ENCODE assay signal across 16 cellular contexts in the genomic region with DNA sequence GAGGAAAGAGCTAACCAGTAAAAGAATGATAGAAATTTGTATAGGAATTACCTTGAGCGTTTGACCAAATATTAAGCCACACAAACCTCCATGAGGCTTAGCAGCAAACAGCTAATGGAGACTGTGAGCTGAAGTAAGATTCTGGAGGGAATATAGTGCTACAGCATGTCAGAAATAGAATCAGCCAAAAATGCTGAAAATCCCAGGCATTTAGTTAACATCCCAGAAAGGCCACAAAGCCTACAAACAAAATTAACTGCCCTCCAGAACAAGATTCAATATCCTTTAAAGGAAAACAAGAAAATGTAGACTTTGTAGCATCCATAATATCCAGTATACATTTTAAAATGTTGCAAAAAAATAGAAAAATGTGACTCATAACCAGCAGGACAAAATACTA.
DNase-seq lines count a peak whose midpoint lies in the region; ATAC-seq and TF ChIP-seq lines count a peak whose summit lies in the region.
"Had no signal": no experiment of that assay in that cellular context is flagged by ENCODE, and none has a peak within 500 bp of the region (broad histone marks: within the 10 kb centered on the region; RNA-seq: fewer than 3 reads in every experiment).

No MANE protein-coding gene starts in this region.

- H3K4me3 ChIP-seq in AG04449 (ENCODE audit: low read depth, low read length) (no peak overlapping the region), smooth muscle cell (no peak overlapping the region)

- no peak overlapping the region for H3K27ac ChIP-seq in smooth muscle cell (ENCODE audit: low read depth)
- H3K27ac ChIP-seq: C4-2B, HL-60 had no signal

- H3K27me3 ChIP-seq in smooth muscle cell (ENCODE audit: low read depth): no peaks in the 10 kb centered on the region

- no peaks in the 10 kb centered on the region for H3F3A ChIP-seq in smooth muscle cell (ENCODE audit: low read depth)

- DNase-seq in AG04449 (ENCODE audit: low read depth, low spot score) (peak; percentile 23), EH (ENCODE audit: low read depth) (peak; percentile 65), dedifferentiated amniotic fluid mesenchymal stem cell (ENCODE audit: extremely low spot score) (peak; percentile 22), smooth muscle cell (lab: John Stamatoyannopoulos, UW; ENCODE audit: unreplicated experiment) (no peak), cardiac septum (ENCODE audit: low spot score) (no peak), activated T-cell treated with anti-CD3 and anti-CD28 coated beads for 4 hours (no peak)
- DNase-seq: 8988T; AML-193; Caco-2; CD4-positive, alpha-beta T cell; GDM1; GOT3; H7 had no signal

- H3K79me2 ChIP-seq in smooth muscle cell (ENCODE audit: low read depth): no peaks in the 10 kb centered on the region

- intact Hi-C loops in cardiac septum (cut with DNase I): no loop called here

- no peaks in the 10 kb centered on the region for H4K20me1 ChIP-seq in smooth muscle cell (ENCODE audit: low read depth)

- 71% methylated on average over 1 of the region's 1 CpG for WGBS in smooth muscle cell (ENCODE audit: low lambda C conversion rate)

- POLR2A ChIA-PET in AG04449 (lab: Yijun Ruan, JAX): no interaction called here

- no peak for TF ChIP-seq CTCF in AG04449 (IDR thresholded peaks at IDR 0.05; ENCODE audit: insufficient read depth, low read length, missing control alignments)
- TF ChIP-seq CTCF in smooth muscle cell (IDR thresholded peaks at IDR 0.05; ENCODE audit: borderline replicate concordance, insufficient read depth, poor library complexity, severe bottlenecking): no peak

- no peak for ATAC-seq in GM18861 (IDR thresholded peaks at IDR 0.05; ENCODE audit: unreplicated experiment)

- CTCF ChIA-PET in AG04449 (lab: Yijun Ruan, JAX): no interaction called here

- peak overlapping the region; percentile 9 for H3K4me2 ChIP-seq in smooth muscle cell

- H3K36me3 ChIP-seq in smooth muscle cell (ENCODE audit: low read depth): no peaks in the 10 kb centered on the region

- no peaks in the 10 kb centered on the region for H3K4me1 ChIP-seq in smooth muscle cell (ENCODE audit: low read depth)
- H3K4me1 ChIP-seq: Caco-2 had no signal

- no peak overlapping the region for H2AFZ ChIP-seq in smooth muscle cell (ENCODE audit: low read depth)

- H3K9ac ChIP-seq in smooth muscle cell (ENCODE audit: low read depth): no peak overlapping the region

- H3K9me3 ChIP-seq in smooth muscle cell (replicated peaks; ENCODE audit: low read depth): no peaks in the 10 kb centered on the region
- H3K9me3 ChIP-seq: Caco-2 had no signal

Comparison
In these comparisons a context has a peak if more than half of its experiments do, and no peak if none do; other contexts are left out.
1. DNase-seq: peak in AG04449 (single experiment), EH (single experiment) and dedifferentiated amniotic fluid mesenchymal stem cell (single experiment); none in smooth muscle cell (single experiment), cardiac septum (single experiment) and activated T-cell treated with anti-CD3 and anti-CD28 coated beads for 4 hours (single experiment).